In the genomic region with DNA sequence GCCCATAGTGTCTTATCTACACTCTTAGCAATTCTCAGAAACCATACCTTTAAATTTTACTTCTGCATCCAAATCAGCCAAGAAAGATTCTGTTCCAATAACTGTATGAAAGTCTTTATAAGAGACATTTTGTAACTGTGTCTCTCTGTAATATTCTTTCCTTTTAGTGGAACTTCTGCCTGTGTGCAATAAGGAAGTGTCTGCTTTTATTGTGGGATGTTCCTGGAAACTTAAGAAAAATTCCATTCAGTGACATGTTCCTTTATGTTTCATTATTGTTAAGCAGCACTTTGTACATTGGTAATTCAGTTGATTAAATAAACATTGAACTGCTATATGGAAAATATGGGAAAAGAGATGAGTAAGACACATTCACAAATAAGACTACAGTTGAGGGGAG, we compare ENCODE assay signal across 26 cellular contexts.
"Had no signal": no experiment of that assay in that cellular context is flagged by ENCODE, and none has a peak within 500 bp of the region (broad histone marks: within the 10 kb centered on the region; RNA-seq: fewer than 3 reads in every experiment).

No MANE protein-coding gene starts in this region.

- H3K4me1 ChIP-seq: ascending aorta had no signal

- H3K4me3 Mint-ChIP-seq: activated naive CD4-positive, alpha-beta T cell treated with anti-CD3 and anti-CD28 coated beads, Interleukin-2, amount 50 U/mL, for 24 hours; activated T-helper 1 cell treated with anti-CD3 and anti-CD28 coated beads, Interleukin-12 subunit alpha, Interleukin-12 subunit beta, Interleukin-2, Interleukin-4 antibody, amounts not matched to agents 30 ng/mL and 10 ng/mL and 1 ng/mL, durations not matched to agents 14 hours and 24 hours and 36 hours; natural killer cell treated with Interleukin-12 subunit alpha and Interleukin-12 subunit beta and Interleukin-15 and Interleukin-18, amount 100 ng/mL, for 72 hours; stimulated activated naive CD8-positive, alpha-beta T cell treated with anti-CD3 and anti-CD28 coated beads, Interleukin-15, Interleukin-2, amounts not matched to agents 100 ng/mL and 50 ng/mL, for 24 hours had no signal

- H3K27ac ChIP-seq: adrenal gland, ascending aorta, brain microvascular endothelial cell, esophagus muscularis mucosa, gastrocnemius medialis, right atrium auricular region, thyroid gland, upper lobe of right lung had no signal

- ATAC-seq: gastrocnemius medialis; left ventricle myocardium superior; natural killer cell treated with Interleukin-12 subunit alpha and Interleukin-12 subunit beta and Interleukin-15 and Interleukin-18, amount 100 ng/mL, for 72 hours had no signal

- H3K9me3 ChIP-seq: adrenal gland, ascending aorta, esophagus muscularis mucosa, gastrocnemius medialis, right atrium auricular region, thyroid gland, upper lobe of right lung had no signal

- H3K27me3 ChIP-seq: adrenal gland, ascending aorta, brain microvascular endothelial cell, esophagus muscularis mucosa, gastrocnemius medialis, right atrium auricular region, thyroid gland, upper lobe of right lung had no signal

- H3K36me3 ChIP-seq: adrenal gland, ascending aorta, brain microvascular endothelial cell, esophagus muscularis mucosa, gastrocnemius medialis, right atrium auricular region, thyroid gland, upper lobe of right lung had no signal

- H3K9me3 Mint-ChIP-seq: activated naive CD4-positive, alpha-beta T cell treated with anti-CD3 and anti-CD28 coated beads, Interleukin-2, amount 50 U/mL, for 24 hours; activated T-helper 1 cell treated with anti-CD3 and anti-CD28 coated beads, Interleukin-12 subunit alpha, Interleukin-12 subunit beta, Interleukin-2, Interleukin-4 antibody, amounts not matched to agents 30 ng/mL and 10 ng/mL and 1 ng/mL, durations not matched to agents 14 hours and 24 hours and 36 hours; natural killer cell treated with Interleukin-12 subunit alpha and Interleukin-12 subunit beta and Interleukin-15 and Interleukin-18, amount 100 ng/mL, for 72 hours; stimulated activated naive CD8-positive, alpha-beta T cell treated with anti-CD3 and anti-CD28 coated beads, Interleukin-15, Interleukin-2, amounts not matched to agents 100 ng/mL and 50 ng/mL, for 24 hours had no signal

- H3K27ac Mint-ChIP-seq: activated naive CD4-positive, alpha-beta T cell treated with anti-CD3 and anti-CD28 coated beads, Interleukin-2, amount 50 U/mL, for 24 hours; activated T-helper 1 cell treated with anti-CD3 and anti-CD28 coated beads, Interleukin-12 subunit alpha, Interleukin-12 subunit beta, Interleukin-2, Interleukin-4 antibody, amounts not matched to agents 30 ng/mL and 10 ng/mL and 1 ng/mL, durations not matched to agents 14 hours and 24 hours and 36 hours; progenitor cell of endocrine pancreas; stimulated activated naive CD8-positive, alpha-beta T cell treated with anti-CD3 and anti-CD28 coated beads, Interleukin-15, Interleukin-2, amounts not matched to agents 100 ng/mL and 50 ng/mL, for 24 hours had no signal

- H3K27me3 Mint-ChIP-seq: activated naive CD4-positive, alpha-beta T cell treated with anti-CD3 and anti-CD28 coated beads, Interleukin-2, amount 50 U/mL, for 24 hours; natural killer cell treated with Interleukin-12 subunit alpha and Interleukin-12 subunit beta and Interleukin-15 and Interleukin-18, amount 100 ng/mL, for 72 hours; progenitor cell of endocrine pancreas; stimulated activated naive CD8-positive, alpha-beta T cell treated with anti-CD3 and anti-CD28 coated beads, Interleukin-15, Interleukin-2, amounts not matched to agents 100 ng/mL and 50 ng/mL, for 24 hours had no signal

- H3K4me3 ChIP-seq: adrenal gland, ascending aorta, esophagus muscularis mucosa, gastrocnemius medialis, right atrium auricular region, thyroid gland, upper lobe of right lung had no signal

- DNase-seq: activated CD4-positive, alpha-beta T cell treated with anti-CD3 and anti-CD28 coated beads, Interleukin-2, amount 50 U/mL, for 1 hour; activated CD8-positive, alpha-beta memory T cell treated with anti-CD3 and anti-CD28 coated beads, Interleukin-2, amount 50 U/mL, for 48 hours; activated gamma-delta T cell treated with Interleukin-2 at 50 U/mL for 16 hours; adrenal gland; brain microvascular endothelial cell; central memory CD4-positive, alpha-beta T cell; gastrocnemius medialis; hypothalamus; left ventricle myocardium superior; mammary epithelial cell; midbrain; stimulated activated CD4-positive, alpha-beta T cell treated with anti-CD3 and anti-CD28 coated beads, Interleukin-12 subunit alpha, Interleukin-12 subunit beta, amount 100 ng/mL, for 4 hours; stimulated activated CD4-positive, alpha-beta T cell treated with anti-CD3 and anti-CD28 coated beads, Interleukin-4, amount 100 ng/mL, for 4 hours; substantia nigra; SW 1271; T-helper 2 cell; thyroid gland; upper lobe of right lung had no signal
